In genomic region chr1:98903261-98903660, GRCh38 we compare ENCODE assay signal across 15 cellular contexts.
DNase-seq lines count a peak whose midpoint lies in the region; ATAC-seq, FAIRE-seq and TF ChIP-seq lines count a peak whose summit lies in the region.
"Had no signal": no experiment of that assay in that cellular context is flagged by ENCODE, and none has a peak within 500 bp of the region (broad histone marks: within the 10 kb centered on the region; RNA-seq: fewer than 3 reads in every experiment).

No MANE protein-coding gene starts in this region.

- H3K79me2 ChIP-seq in HepG2 (ENCODE audit: insufficient read depth, low read length): no peaks in the 10 kb centered on the region

- no peak overlapping the region for H3K4me2 ChIP-seq in HepG2 (ENCODE audit: low read depth, low read length)
- H3K4me2 ChIP-seq: A549 had no signal

- TF ChIP-seq POLR2A in HepG2 (IDR thresholded peaks at IDR 0.05; ENCODE audit: insufficient read depth in 1 of 2, low read depth in 2 of 2, low read length in 2 of 2): no peak

- intact Hi-C loops in HepG2 (cut with micrococcal nuclease; ENCODE audit: unreplicated experiment): no loop called here

- H3K27ac ChIP-seq in foreskin keratinocyte (no peak overlapping the region), HepG2 (ENCODE audit: extremely low read length, insufficient read depth, low read length) (no peak overlapping the region)
- H3K27ac ChIP-seq: A549 had no signal

- H3K36me3 ChIP-seq in HepG2 (replicated peaks in 1 of 2; ENCODE audit: control insufficient read depth in 1 of 2, insufficient read depth in 2 of 2, low read length in 2 of 2): no peaks in the 10 kb centered on the region

- POLR2A ChIA-PET in HepG2 (lab: Yijun Ruan, JAX): no interaction called here

- WGBS in HepG2 (ENCODE audit: low lambda C conversion rate): 3% methylated on average over 2 of the region's 2 CpGs

- TF ChIP-seq RAD21 in HepG2 (CRISPR knock-in tag; IDR thresholded peaks at IDR 0.05): no peak

- H3K4me1 ChIP-seq in foreskin keratinocyte (peaks cover 6% of the 10 kb centered on the region), HepG2 (ENCODE audit: insufficient read depth, low read length) (no peaks in the 10 kb centered on the region)
- H3K4me1 ChIP-seq: A549 had no signal

- H3K9ac ChIP-seq in HepG2 (ENCODE audit: insufficient read depth, low read depth, low read length): no peak overlapping the region

- FAIRE-seq in HepG2 (lab: Jason Lieb, UNC): no peak
- FAIRE-seq: A549, colon had no signal

- peak; percentile 95 for ATAC-seq in foreskin keratinocyte
- ATAC-seq in GM18858 (IDR thresholded peaks at IDR 0.05; ENCODE audit: unreplicated experiment): no peak
- ATAC-seq in HepG2: no peak
- ATAC-seq: A549; stimulated activated memory B cell treated with anti-CD40 and anti-IgM and Interleukin-4, amounts not matched to agents 10 μg/mL and 1 μg/mL and 100 μg/mL, for 72 hours had no signal

- no peaks in the 10 kb centered on the region for H3K27me3 ChIP-seq in foreskin keratinocyte
- no peaks in the 10 kb centered on the region for H3K27me3 ChIP-seq in HepG2 (ENCODE audit: control insufficient read depth in 1 of 2, insufficient read depth in 2 of 2, low read length in 2 of 2)

- no TSS peak for BruUV-seq in HepG2 (replicated peaks; lab: Mats Ljungman, UMichigan)

- peak; percentile 0 for DNase-seq in SIG-M5 treated with dmso at 0.1 percent for 504 hours (lab: John Stamatoyannopoulos, UW; ENCODE audit: unreplicated experiment)
- no peak for DNase-seq in SIG-M5 (lab: John Stamatoyannopoulos, UW)
- peak; percentile 63 for DNase-seq in amniotic stem cell (lab: John Stamatoyannopoulos, UW)
- peak; percentile 51 to 73 for DNase-seq in foreskin keratinocyte
- no peak for DNase-seq in amygdala (lab: John Stamatoyannopoulos, UW)
- DNase-seq in midbrain (lab: John Stamatoyannopoulos, UW): no peak
- DNase-seq in HepG2 (ENCODE audit: low spot score): no peak
- DNase-seq: activated T-cell treated with anti-CD3 and anti-CD28 coated beads, Interleukin-2, amount 50 U/mL, for 24 hours; GDM1; NCI-H2081 treated with DMSO at 0.1 percent for 48 hours; stimulated activated CD4-positive, alpha-beta T cell treated with anti-CD3 and anti-CD28 coated beads, Interleukin-15, amount 100 ng/mL, for 24 hours had no signal

- no peak overlapping the region for H3K4me3 ChIP-seq in HepG2 (replicated peaks in 1 of 3; ENCODE audit: insufficient read depth in 1 of 3, low read depth in 2 of 3, low read length in 3 of 3)
- H3K4me3 ChIP-seq: A549 had no signal

- in situ Hi-C loops in HepG2 (cut with HindIII; ENCODE audit: extremely low pct_ligation_motif_present, low pct_unique_long_range_greater_than_20kb): no loop called here

- TF ChIP-seq CTCF in foreskin keratinocyte (conservative IDR thresholded peaks at IDR 0.05) (no peak), HepG2 (CRISPR knock-in tag; IDR thresholded peaks at IDR 0.05) (no peak)

- no peak overlapping the region for H2AFZ ChIP-seq in HepG2 (ENCODE audit: low read length)

- CTCF ChIA-PET in HepG2 (lab: Yijun Ruan, JAX; ENCODE audit: low intra/inter-chr PET ratio, low total read pairs): no interaction called here

- no peak for TF ChIP-seq EP300 in HepG2 (IDR thresholded peaks at IDR 0.05; ENCODE audit: low read depth in 2 of 2, low read length in 2 of 2)
- TF ChIP-seq EP300 in HepG2 (CRISPR knock-in tag; IDR thresholded peaks at IDR 0.05; ENCODE audit: borderline replicate concordance): no peak

- H4K20me1 ChIP-seq in HepG2 (ENCODE audit: insufficient read depth, low read length): no peaks in the 10 kb centered on the region

- no peaks in the 10 kb centered on the region for H3K9me3 ChIP-seq in HepG2 (ENCODE audit: low read length)
- H3K9me3 ChIP-seq: A549 had no signal

TF ChIP-seq in HepG2, 621 proteins besides CTCF, POLR2A, EP300 and RAD21:
- no peak for TF ChIP-seq ZFY (CRISPR knock-in tag; IDR thresholded peaks at IDR 0.05)

Comparison
In these comparisons a context has a peak if more than half of its experiments do, and no peak if none do; other contexts are left out.
1. DNase-seq: peak in SIG-M5 treated with dmso at 0.1 percent for 504 hours (single experiment), amniotic stem cell (single experiment) and foreskin keratinocyte (2 of 2); none in SIG-M5 (single experiment), amygdala (0 of 56), midbrain (single experiment) and HepG2 (single experiment).